In genomic region chr3:197736491-197737318, GRCh38 we compare ENCODE assay signal across 8 cellular contexts.
DNase-seq lines count a peak whose midpoint lies in the region; ATAC-seq and TF ChIP-seq lines count a peak whose summit lies in the region.

TSS of gene RUBCN (minus strand) at chr3:197736904. CDS start at chr3:197736719, 185 bp downstream.

- H3K9me3 Mint-ChIP-seq in central memory CD8-positive, alpha-beta T cell: no peaks in the 10 kb centered on the region

- H3K36me3 Mint-ChIP-seq in central memory CD8-positive, alpha-beta T cell (ENCODE audit: insufficient read depth): peaks cover 7% of the 10 kb centered on the region

- peak within 1 kb of the TSS; percentile 81 for H3K4me3 ChIP-seq in AG10803 (ENCODE audit: low read length)

- H3K27me3 Mint-ChIP-seq in central memory CD8-positive, alpha-beta T cell: no peaks in the 10 kb centered on the region

- peak within 1 kb of the TSS; percentile 90 for H3K27ac Mint-ChIP-seq in central memory CD8-positive, alpha-beta T cell (ENCODE audit: low read depth)

- peaks cover 35% of the 10 kb centered on the region for H3K4me1 Mint-ChIP-seq in central memory CD8-positive, alpha-beta T cell

- H3K4me3 Mint-ChIP-seq in central memory CD8-positive, alpha-beta T cell: peak within 1 kb of the TSS; percentile 84

- TF ChIP-seq CTCF in AG10803 (conservative IDR thresholded peaks at IDR 0.05; ENCODE audit: low read length): no peak

- ATAC-seq in GM19035 (IDR thresholded peaks at IDR 0.05; ENCODE audit: unreplicated experiment) (peak; percentile 82), HG03342 (IDR thresholded peaks at IDR 0.05; ENCODE audit: unreplicated experiment) (peak; percentile 79)
- ATAC-seq in central memory CD8-positive, alpha-beta T cell (replicated peaks; ENCODE audit: extremely low read depth, poor library complexity, severe bottlenecking): peak; percentile 93

- DNase-seq in AG10803 (ENCODE audit: low read depth): peak; percentile 94
- peak; percentile 93 to 98 for DNase-seq in NCI-H446 (lab: John Stamatoyannopoulos, UW)
- peak; percentile 80 for DNase-seq in activated CD4-positive, CD25-positive, alpha-beta regulatory T cell treated with anti-CD3 and anti-CD28 coated beads, Interleukin-2, amount 50 U/mL, for 16 hours (ENCODE audit: low read depth, low spot score)
- DNase-seq in central memory CD8-positive, alpha-beta T cell (ENCODE audit: low spot score in 2 of 2): peak; percentile 76 to 86
- peak; percentile 97 for DNase-seq in iris pigment epithelial cell (ENCODE audit: low read depth)
- DNase-seq in stimulated activated CD4-positive, alpha-beta T cell treated with anti-CD3 and anti-CD28 coated beads, Interleukin-12 subunit alpha, Interleukin-12 subunit beta, amount 100 ng/mL, for 24 hours (ENCODE audit: low read depth in 2 of 2): peak; percentile 87 to 92

Comparison
In these comparisons a context has a peak if more than half of its experiments do, and no peak if none do; other contexts are left out.
1. Peak in every context shown above with its lines: DNase-seq, ATAC-seq and H3K4me3 ChIP-seq.